In genomic region chr1:27152004-27152828, GRCh38 we compare ENCODE assay signal across 8 cellular contexts.
DNase-seq lines count a peak whose midpoint lies in the region; ATAC-seq and TF ChIP-seq lines count a peak whose summit lies in the region.

No MANE protein-coding gene starts in this region.

- TF ChIP-seq CTCF in NB4 (IDR thresholded peaks at IDR 0.05; ENCODE audit: low read depth, low read length) (no peak), nephron progenitor cell (IDR thresholded peaks at IDR 0.05) (no peak)

- peak overlapping the region; percentile 91 for H3K4me3 Mint-ChIP-seq in dendritic cell treated with granulocyte-macrophage colony-stimulating factor and Interleukin-4, amounts not matched to agents 40 ng/mL and 50 ng/mL, for 4 days
- H3K4me3 Mint-ChIP-seq in nephron progenitor cell: peak overlapping the region; percentile 93

- no peaks in the 10 kb centered on the region for H3K27me3 Mint-ChIP-seq in dendritic cell treated with granulocyte-macrophage colony-stimulating factor and Interleukin-4, amounts not matched to agents 40 ng/mL and 50 ng/mL, for 4 days
- H3K27me3 Mint-ChIP-seq in nephron progenitor cell (ENCODE audit: low read depth, poor library complexity): no peaks in the 10 kb centered on the region

- H3K9me3 Mint-ChIP-seq in dendritic cell treated with granulocyte-macrophage colony-stimulating factor and Interleukin-4, amounts not matched to agents 40 ng/mL and 50 ng/mL, for 4 days: no peaks in the 10 kb centered on the region
- H3K9me3 Mint-ChIP-seq in nephron progenitor cell: peaks cover 5% of the 10 kb centered on the region

- no peak for TF ChIP-seq POLR2A in NB4 (IDR thresholded peaks at IDR 0.05; ENCODE audit: extremely low read depth, insufficient read length)

- DNase-seq in AG20443 (ENCODE audit: low spot score): peak; percentile 25
- DNase-seq in NB4 (ENCODE audit: low read depth): no peak
- DNase-seq in nephron progenitor cell: no peak
- DNase-seq in NCI-H345 treated with DMSO at 0.1 percent for 48 hours (lab: John Stamatoyannopoulos, UW; ENCODE audit: unreplicated experiment): no peak
- no peak for DNase-seq in stimulated activated CD4-positive, alpha-beta T cell treated with anti-CD3 and anti-CD28 coated beads, Interleukin-12 subunit alpha, Interleukin-12 subunit beta, amount 100 ng/mL, for 4 hours

- peaks cover 64% of the 10 kb centered on the region for H3K4me1 Mint-ChIP-seq in dendritic cell treated with granulocyte-macrophage colony-stimulating factor and Interleukin-4, amounts not matched to agents 40 ng/mL and 50 ng/mL, for 4 days (ENCODE audit: low read depth)
- H3K4me1 Mint-ChIP-seq in nephron progenitor cell: peaks cover 60% of the 10 kb centered on the region

- peaks cover 24% of the 10 kb centered on the region for H3K36me3 Mint-ChIP-seq in dendritic cell treated with granulocyte-macrophage colony-stimulating factor and Interleukin-4, amounts not matched to agents 40 ng/mL and 50 ng/mL, for 4 days (ENCODE audit: low read depth)
- no peaks in the 10 kb centered on the region for H3K36me3 Mint-ChIP-seq in nephron progenitor cell (ENCODE audit: low read depth)

- intact Hi-C loops in dendritic cell treated with granulocyte-macrophage colony-stimulating factor and Interleukin-4, amounts not matched to agents 40 ng/mL and 50 ng/mL, for 4 days (cut with micrococcal nuclease): loop anchor here (5.0 kb wide), 1 partner anchor 35 kb away; no protein-coding TSS in a partner anchor

- peak overlapping the region; percentile 32 for H3K4me3 ChIP-seq in NB4 (ENCODE audit: low read depth, low read length)

- ATAC-seq in HG03039 (IDR thresholded peaks at IDR 0.05; ENCODE audit: unreplicated experiment) (no peak), GM18519 (IDR thresholded peaks at IDR 0.05; ENCODE audit: low FRiP score, unreplicated experiment) (no peak)

- H3K27ac Mint-ChIP-seq in dendritic cell treated with granulocyte-macrophage colony-stimulating factor and Interleukin-4, amounts not matched to agents 40 ng/mL and 50 ng/mL, for 4 days: peak overlapping the region; percentile 90
- no peak overlapping the region for H3K27ac Mint-ChIP-seq in nephron progenitor cell
